In genomic region chr21:43944757-43945156, GRCh38 we compare ENCODE assay signal across 18 cellular contexts.
"Had no signal": no experiment of that assay in that cellular context is flagged by ENCODE, and none has a peak within 500 bp of the region (broad histone marks: within the 10 kb centered on the region; RNA-seq: fewer than 3 reads in every experiment).

No MANE protein-coding gene starts in this region.

- H3K4me3 ChIP-seq: ascending aorta, cardiac muscle cell, dorsolateral prefrontal cortex, skin epidermis had no signal

- H3K4me3 Mint-ChIP-seq: endodermal cell had no signal

- DNase-seq: activated CD4-positive, alpha-beta T cell treated with anti-CD3 and anti-CD28 coated beads, Interleukin-2, amount 50 U/mL, for 1 hour; activated naive CD4-positive, alpha-beta T cell treated with Interleukin-2 at 50 U/mL for 16 hours; dorsolateral prefrontal cortex; endodermal cell; erythroblast; left colon; mammary epithelial cell; naive B cell; retina; stimulated activated CD4-positive, alpha-beta T cell treated with anti-CD3 and anti-CD28 coated beads, Interleukin-4, amount 100 ng/mL, for 24 hours; stimulated activated CD8-positive, alpha-beta memory T cell treated with anti-CD3 and anti-CD28 coated beads, Interleukin-4, amount 100 ng/mL, for 48 hours; stimulated activated naive CD4-positive, alpha-beta T cell treated with Interleukin-2 at 50 U/mL for 16 hours; trophoblast cell had no signal

- H3K27ac ChIP-seq: ascending aorta, cardiac muscle cell had no signal

- FAIRE-seq: islet of Langerhans had no signal

- H3K27me3 Mint-ChIP-seq: naive B cell had no signal

- H3K36me3 ChIP-seq: cardiac muscle cell had no signal

- H3K27me3 ChIP-seq: ascending aorta, cardiac muscle cell, dorsolateral prefrontal cortex had no signal

- H3K27ac Mint-ChIP-seq: naive B cell had no signal

- ATAC-seq: activated CD4-positive, CD25-positive, alpha-beta regulatory T cell treated with anti-CD3 and anti-CD28 coated beads, Interleukin-2, amount 50 U/mL, for 24 hours; left colon had no signal

- H3K4me1 ChIP-seq: ascending aorta had no signal
